Comparison of ENCODE assay signal across 10 cellular contexts in the genomic region with DNA sequence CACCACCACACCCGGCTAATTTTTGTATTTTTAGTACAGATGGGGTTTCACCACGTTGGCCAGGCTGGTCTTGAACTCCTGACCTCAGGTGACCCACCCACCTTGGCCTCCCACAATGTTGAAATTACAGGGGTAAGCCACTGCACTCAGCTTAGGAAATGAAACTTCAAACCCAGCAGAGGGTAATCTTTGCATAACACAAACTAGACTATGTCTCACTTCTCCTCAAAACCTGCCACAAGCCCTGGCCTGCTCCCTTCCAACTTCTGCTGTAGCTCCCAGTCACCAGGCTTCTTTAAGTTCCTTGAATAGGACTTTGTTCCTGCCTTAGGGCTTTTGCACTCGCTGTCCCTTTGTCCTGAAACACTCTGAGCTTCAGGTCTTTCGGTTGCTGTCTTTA. TPM values are rescaled to one million over a fixed set of nuclear protein-coding genes. Genes with fewer than 3 reads are reported as not detected.
DNase-seq lines count a peak whose midpoint lies in the region; ATAC-seq and TF ChIP-seq lines count a peak whose summit lies in the region.
"Had no signal": no experiment of that assay in that cellular context is flagged by ENCODE, and none has a peak within 500 bp of the region (broad histone marks: within the 10 kb centered on the region; RNA-seq: fewer than 3 reads in every experiment).

No MANE protein-coding gene starts in this region.

- TF ChIP-seq POLR2A in thyroid gland (IDR thresholded peaks at IDR 0.05): no peak

- peak overlapping the region; percentile 80 for H3K27ac Mint-ChIP-seq in activated B cell treated with CpG ODN at 0.5 μM for 24 hours

- H3K36me3 Mint-ChIP-seq in activated B cell treated with CpG ODN at 0.5 μM for 24 hours (ENCODE audit: low read depth): no peaks in the 10 kb centered on the region

- POLR2A ChIA-PET in activated B cell treated with CpG ODN at 0.5 μM for 24 hours (lab: Charles Lee): interaction anchor here (0.6 to 4.0 kb wide), 17 partner anchors 9 to 87 kb away, joined by 3 to 58 read pairs (median 6); a partner anchor contains a TSS

- intact Hi-C loops in activated B cell treated with CpG ODN at 0.5 μM for 24 hours (cut with micrococcal nuclease): loop anchor here (1.0 to 2.0 kb wide), 4 partner anchors 29 to 124 kb away; no protein-coding TSS in a partner anchor
- intact Hi-C loops in thyroid gland (cut with DNase I): no loop called here

- peaks cover 51% of the 10 kb centered on the region for H3K4me1 Mint-ChIP-seq in activated B cell treated with CpG ODN at 0.5 μM for 24 hours

- CTCF ChIA-PET in activated B cell treated with CpG ODN at 0.5 μM for 24 hours (lab: Charles Lee): interaction anchor here (0.6 to 2.3 kb wide), 15 partner anchors 9 to 144 kb away, joined by 3 to 18 read pairs (median 4); a partner anchor contains a TSS

- TF ChIP-seq CTCF in activated B cell treated with CpG ODN at 0.5 μM for 24 hours (IDR thresholded peaks at IDR 0.05): no peak
- no peak for TF ChIP-seq CTCF in thyroid gland (IDR thresholded peaks at IDR 0.05)

- no peaks in the 10 kb centered on the region for H3K36me3 ChIP-seq in thyroid gland

- H3K4me1 ChIP-seq in thyroid gland: peaks cover 57 to 67% of the 10 kb centered on the region in 2 donors

- no peaks in the 10 kb centered on the region for H3K27me3 Mint-ChIP-seq in activated B cell treated with CpG ODN at 0.5 μM for 24 hours

- peak overlapping the region; percentile 85 to 88 (median 85) for H3K27ac ChIP-seq in thyroid gland

- no peaks in the 10 kb centered on the region for H3K27me3 ChIP-seq in thyroid gland

- DNase-seq in SIG-M5 treated with dmso at 0.1 percent for 504 hours (lab: John Stamatoyannopoulos, UW; ENCODE audit: unreplicated experiment) (peak; percentile 86), SIG-M5 (lab: John Stamatoyannopoulos, UW) (no peak), activated B cell treated with CpG ODN at 0.5 μM for 24 hours (no peak), thyroid gland (no peak), LoVo (ENCODE audit: low spot score) (no peak), DMS 273 treated with DMSO at 0.1 percent for 48 hours (lab: John Stamatoyannopoulos, UW) (no peak), NCI-H1092 (lab: John Stamatoyannopoulos, UW) (no peak)
- DNase-seq: 8988T, mesenchymal stem cell had no signal

- 52 to 57% methylated on average over 4 of the region's 4 CpGs for whole genome bisulfite sequencing in thyroid gland, 2 donors

- H3K9me3 ChIP-seq in thyroid gland: no peaks in the 10 kb centered on the region

- H3K4me3 ChIP-seq in thyroid gland (replicated peaks in 1 of 3): no peak overlapping the region

- H3K4me3 Mint-ChIP-seq in activated B cell treated with CpG ODN at 0.5 μM for 24 hours: peak overlapping the region; percentile 35

- ATAC-seq in HG03103 (IDR thresholded peaks at IDR 0.05; ENCODE audit: low read depth, unreplicated experiment) (peak; percentile 70), activated B cell treated with CpG ODN at 0.5 μM for 24 hours (ENCODE audit: low read depth) (peak; percentile 67)

- no peaks in the 10 kb centered on the region for H3K9me3 Mint-ChIP-seq in activated B cell treated with CpG ODN at 0.5 μM for 24 hours

RNA-seq across cellular contexts. Expression of a gene that starts 39.2 kb away (rescaled TPM):
- 68.1 and 85.1 TPM in 2 replicates for total RNA-seq in activated B cell treated with CpG ODN at 0.5 μM for 24 hours
- total RNA-seq in thyroid gland: 100 to 1,000 TPM in 1 of 4 donors, 10 to 100 TPM in 3; 49.5 to 163 (median 69.9) TPM

RNA-seq across cellular contexts. Expression of a gene that starts 59.7 kb away (rescaled TPM):
- total RNA-seq in activated B cell treated with CpG ODN at 0.5 μM for 24 hours (49.1 and 51.2 TPM in 2 replicates), thyroid gland (10 to 100 TPM; 29.4 to 49.6 (median 33.5) TPM)
